17 cellular contexts compared by ENCODE assay signal in genomic region chr5:147460380-147460779, GRCh38. TPM values are rescaled to one million over a fixed set of nuclear protein-coding genes. Genes with fewer than 3 reads are reported as not detected.
DNase-seq lines count a peak whose midpoint lies in the region; ATAC-seq, FAIRE-seq and TF ChIP-seq lines count a peak whose summit lies in the region.
"Had no signal": no experiment of that assay in that cellular context is flagged by ENCODE, and none has a peak within 500 bp of the region (broad histone marks: within the 10 kb centered on the region; RNA-seq: fewer than 3 reads in every experiment).

No MANE protein-coding gene starts in this region.

- WGBS in H1 (ENCODE audit: extremely low coverage in 1 of 2, insufficient coverage in 1 of 2, insufficient read length in 1 of 2, insufficient replicate concordance in 2 of 2, low coverage in 1 of 2, low lambda C conversion rate in 2 of 2, missing lambda C conversion rate in 1 of 2), 2 experiments, result 90% methylated on average over 2 of the region's 2 CpGs; no CpG with 5 or more reads in 1 of the 2 experiments
- 82 to 87% methylated on average over 2 of the region's 2 CpGs for WGBS in sigmoid colon, 2 donors
- WGBS in right lobe of liver (ENCODE audit: insufficient coverage, low coverage, low lambda C conversion rate, missing lambda C conversion rate), result 0% methylated on average over 1 of the region's 2 CpGs

- POLR2A ChIA-PET in H1 (lab: Charles Lee; ENCODE audit: partially characterized antibody), result interaction anchor here (1.1 kb wide), 3 partner anchors 8 to 100 kb away, joined by 3 read pairs; no protein-coding TSS in a partner anchor

- no peak for TF ChIP-seq EP300 in H1 (IDR thresholded peaks at IDR 0.05; ENCODE audit: borderline replicate concordance in 1 of 2, low read depth in 2 of 2, low read length in 2 of 2)
- TF ChIP-seq EP300 in sigmoid colon (IDR thresholded peaks at IDR 0.05), result no peak

- CTCF ChIA-PET in H1 (lab: Charles Lee; ENCODE audit: partially characterized antibody), result interaction anchor here (0.8 to 5.8 kb wide), 10 partner anchors 7 to 117 kb away, joined by 3 to 48 read pairs (median 4); no protein-coding TSS in a partner anchor

- no peak overlapping the region for H2AK5ac ChIP-seq in H1 (ENCODE audit: low read depth, low read length)

- H2BK15ac ChIP-seq in H1 (ENCODE audit: low read length), result peak overlapping the region; percentile 47; the same call in 1 of the 2 replicates

- H3K27me3 ChIP-seq in WERI-Rb-1 (ENCODE audit: insufficient read depth, low read depth, severe bottlenecking), result no peaks in the 10 kb centered on the region
- no peaks in the 10 kb centered on the region for H3K27me3 ChIP-seq in H1 (replicated peaks in 1 of 4; ENCODE audit: control insufficient read depth in 3 of 4, extremely low read depth in 1 of 4, insufficient read depth in 3 of 4, low read length in 3 of 4)
- H3K27me3 ChIP-seq in sigmoid colon, result no peaks in the 10 kb centered on the region
- no peaks in the 10 kb centered on the region for H3K27me3 ChIP-seq in right lobe of liver

- DNase-seq in D341Med (ENCODE audit: low spot score), result peak; percentile 36
- peak; percentile 68 for DNase-seq in WERI-Rb-1
- no peak for DNase-seq in H1 (ENCODE audit: low read depth in 1 of 2, low spot score in 2 of 2)
- DNase-seq in sigmoid colon, result no peak
- DNase-seq in putamen (ENCODE audit: low spot score), result no peak
- no peak for DNase-seq in right lobe of liver
- DNase-seq in activated T-cell treated with anti-CD3 and anti-CD28 coated beads, Interleukin-2, amount 50 U/mL, for 24 hours, result no peak
- DNase-seq: CD8-positive, alpha-beta T cell; COR-L47; DMS 273 treated with DMSO at 0.1 percent for 48 hours; HCEC 1CT; HFFc6 had no signal

- no peaks in the 10 kb centered on the region for H3K36me3 Mint-ChIP-seq in activated T-cell treated with anti-CD3 and anti-CD28 coated beads, Interleukin-2, amount 50 U/mL, for 24 hours (ENCODE audit: low read depth)
- H3K36me3 Mint-ChIP-seq: CD14-positive monocyte; CD8-positive, alpha-beta T cell had no signal

- no peak overlapping the region for H3K23ac ChIP-seq in H1 (ENCODE audit: insufficient read length)

- H3K4me2 ChIP-seq in H1 (ENCODE audit: insufficient read depth in 1 of 2, low read depth in 2 of 2, low read length in 2 of 2), result no peak overlapping the region

- no peak overlapping the region for H4K91ac ChIP-seq in H1 (replicated peaks; ENCODE audit: insufficient read length, low read length)

- H3K27me3 Mint-ChIP-seq in activated T-cell treated with anti-CD3 and anti-CD28 coated beads, Interleukin-2, amount 50 U/mL, for 24 hours, result peaks cover 53% of the 10 kb centered on the region

- H3K27ac Mint-ChIP-seq in activated T-cell treated with anti-CD3 and anti-CD28 coated beads, Interleukin-2, amount 50 U/mL, for 24 hours, result no peak overlapping the region
- H3K27ac Mint-ChIP-seq: CD14-positive monocyte; CD8-positive, alpha-beta T cell had no signal

- H3K4me1 Mint-ChIP-seq in activated T-cell treated with anti-CD3 and anti-CD28 coated beads, Interleukin-2, amount 50 U/mL, for 24 hours (ENCODE audit: low read depth), result no peaks in the 10 kb centered on the region

- no peak overlapping the region for H4K5ac ChIP-seq in H1 (ENCODE audit: insufficient read length, low read depth, low read length)

- no peak overlapping the region for H2BK5ac ChIP-seq in H1 (ENCODE audit: low read depth, low read length)

- no peak overlapping the region for H2AFZ ChIP-seq in H1 (ENCODE audit: low read length)

- H3K23me2 ChIP-seq in H1 (ENCODE audit: low read depth, low read length), result no peaks in the 10 kb centered on the region

- no peaks in the 10 kb centered on the region for H3K9me3 Mint-ChIP-seq in activated T-cell treated with anti-CD3 and anti-CD28 coated beads, Interleukin-2, amount 50 U/mL, for 24 hours
- H3K9me3 Mint-ChIP-seq: CD8-positive, alpha-beta T cell had no signal

- H3K36me3 ChIP-seq in WERI-Rb-1 (peaks cover 4% of the 10 kb centered on the region; the same call in 1 of the 2 replicates), H1 (ENCODE audit: control insufficient read depth in 2 of 4, insufficient read depth in 4 of 4, low read length in 3 of 4) (no peaks in the 10 kb centered on the region), sigmoid colon (no peaks in the 10 kb centered on the region), right lobe of liver (no peaks in the 10 kb centered on the region)

- H2BK120ac ChIP-seq in H1 (replicated peaks; ENCODE audit: low read depth, low read length), result no peak overlapping the region

- no peak overlapping the region for H3K56ac ChIP-seq in H1 (replicated peaks; ENCODE audit: insufficient read length, low read depth, low read length)

- peaks cover 0 to 20% (median 9%) of the 10 kb centered on the region in 4 experiments; a peak in 5 of 7 replicates for H3K4me1 ChIP-seq in H1 (replicated peaks in 1 of 4; ENCODE audit: control insufficient read depth in 3 of 4, insufficient read depth in 4 of 4, low read length in 3 of 4)
- peaks cover 0 to 31% (median 17%) of the 10 kb centered on the region in 4 donors for H3K4me1 ChIP-seq in sigmoid colon
- no peaks in the 10 kb centered on the region for H3K4me1 ChIP-seq in right lobe of liver

- H3K9me3 ChIP-seq in WERI-Rb-1 (ENCODE audit: severe bottlenecking) (peaks cover 14% of the 10 kb centered on the region), H1 (ENCODE audit: insufficient read depth in 2 of 2, low read depth in 1 of 2, low read length in 1 of 2) (no peaks in the 10 kb centered on the region; a peak in 1 of 4 replicates), sigmoid colon (no peaks in the 10 kb centered on the region), right lobe of liver (no peaks in the 10 kb centered on the region)

- no peak for TF ChIP-seq RAD21 in H1 (IDR thresholded peaks at IDR 0.05 in 1 of 2, conservative IDR thresholded peaks at IDR 0.05 in 1 of 2; ENCODE audit: low read depth in 2 of 2, low read length in 2 of 2)

- H3K14ac ChIP-seq in H1 (ENCODE audit: insufficient read length), result no peak overlapping the region

- no peak overlapping the region for H4K8ac ChIP-seq in H1 (ENCODE audit: extremely low read depth, insufficient read depth, low read length)

- H3K4me3 ChIP-seq in WERI-Rb-1 (ENCODE audit: low read depth, low read length) (no peak overlapping the region), H1 (ENCODE audit: extremely low read depth in 1 of 4, insufficient read depth in 2 of 4, low read depth in 3 of 4, low read length in 4 of 4) (no peak overlapping the region), sigmoid colon (no peak overlapping the region), right lobe of liver (no peak overlapping the region)
- H3K4me3 ChIP-seq: GM12878 had no signal

- FAIRE-seq in H1 (lab: Jason Lieb, UNC), result peak; percentile 36
- FAIRE-seq: GM12878 had no signal

- H3K27ac ChIP-seq in WERI-Rb-1 (no peak overlapping the region), H1 (ENCODE audit: low read depth, low read length) (no peak overlapping the region), sigmoid colon (peak overlapping the region in 3 of 4 donors; percentile 14 to 98 (median 98)), right lobe of liver (no peak overlapping the region)
- H3K27ac ChIP-seq: 22Rv1, HL-60 had no signal

- no peak overlapping the region for H3K18ac ChIP-seq in H1 (ENCODE audit: extremely low read depth, low read length)

- intact Hi-C loops in sigmoid colon (cut with DNase I), result no loop called here
- intact Hi-C loops in right lobe of liver (cut with DNase I), result no loop called here

- H3K4me3 Mint-ChIP-seq in activated T-cell treated with anti-CD3 and anti-CD28 coated beads, Interleukin-2, amount 50 U/mL, for 24 hours, result no peak overlapping the region
- H3K4me3 Mint-ChIP-seq: CD8-positive, alpha-beta T cell; HFFc6 had no signal

- H2BK20ac ChIP-seq in H1 (ENCODE audit: low read length), result no peak overlapping the region

- H3K79me2 ChIP-seq in H1 (ENCODE audit: control insufficient read depth in 1 of 2, insufficient read depth in 2 of 2, low read length in 2 of 2), result peaks cover 3 to 76% of the 10 kb centered on the region in 2 experiments

- no peak overlapping the region for H3K4ac ChIP-seq in H1 (replicated peaks; ENCODE audit: insufficient read length, low read depth, low read length)

- ATAC-seq in GM18517 (IDR thresholded peaks at IDR 0.05; ENCODE audit: unreplicated experiment), result no peak
- no peak for ATAC-seq in right lobe of liver
- ATAC-seq: CD8-positive, alpha-beta T cell; GM12878 had no signal

- no peak overlapping the region for H3K9ac ChIP-seq in H1 (replicated peaks in 1 of 4; ENCODE audit: extremely low read depth in 1 of 4, low read depth in 3 of 4, low read length in 3 of 4)

- no peak for TF ChIP-seq POLR2A in H1 (IDR thresholded peaks at IDR 0.05; ENCODE audit: control extremely low read depth in 1 of 2, low read depth in 2 of 2, low read length in 2 of 2)
- no peak for TF ChIP-seq POLR2A in sigmoid colon (IDR thresholded peaks at IDR 0.05)
- TF ChIP-seq POLR2A in right lobe of liver (IDR thresholded peaks at IDR 0.05), result no peak

- H3K79me1 ChIP-seq in H1 (ENCODE audit: low read depth, low read length), result peaks cover 5% of the 10 kb centered on the region; the same call in 1 of the 2 replicates

- no peak overlapping the region for H2BK12ac ChIP-seq in H1 (ENCODE audit: low read depth, low read length)

- no peak for TF ChIP-seq CTCF in WERI-Rb-1 (IDR thresholded peaks at IDR 0.05; ENCODE audit: low read depth, low read length)
- TF ChIP-seq CTCF in H1 (IDR thresholded peaks at IDR 0.05; ENCODE audit: control extremely low read depth in 1 of 3, insufficient read depth in 1 of 3, low read depth in 1 of 3, low read length in 3 of 3), result no peak
- TF ChIP-seq CTCF in sigmoid colon (IDR thresholded peaks at IDR 0.05), result no peak
- no peak for TF ChIP-seq CTCF in right lobe of liver (IDR thresholded peaks at IDR 0.05)

- no peaks in the 10 kb centered on the region for H4K20me1 ChIP-seq in H1 (replicated peaks in 1 of 2; ENCODE audit: control insufficient read depth in 1 of 2, insufficient read depth in 2 of 2, low read length in 2 of 2)

TF ChIP-seq in H1, 55 proteins besides CTCF, POLR2A, EP300 and RAD21 (continues in another document):
- TF ChIP-seq CEBPB (IDR thresholded peaks at IDR 0.05; ENCODE audit: low read depth, low read length) (no peak), SP4 (IDR thresholded peaks at IDR 0.05; ENCODE audit: low read length) (no peak), TAF7 (optimal IDR thresholded peaks at IDR 0.05; ENCODE audit: borderline replicate concordance, low read depth, low read length) (no peak)

RNA-seq across cellular contexts. Expression of gene DPYSL3, which starts 49.5 kb away (rescaled TPM):
- 385 and 387 TPM in 2 replicates for total RNA-seq in H1 (2021; fragmentation: NEBNext Ultra II Directional; extraction: Animal tissue kit (Norgen Biotek cat#: 25700))
- polyA plus RNA-seq in H1 (2011; rRNA removed) (268 and 379 TPM in 2 replicates), sigmoid colon (10 to 100 TPM in 2 of 3 donors, 1 to 10 TPM in 1; 4.2 to 48.7 (median 20.4) TPM)
- 317 TPM for polyA plus RNA-seq in H1 (2011; cell fraction: cytosol; rRNA removed)
- 677 TPM for polyA plus RNA-seq in H1 (2011; cell fraction: nucleus; rRNA removed)
- polyA plus RNA-seq in H1 (2012, experiment 1 of 2), result 326 to 382 TPM (median 347 TPM) in 4 replicates
- 81.6 TPM for polyA plus RNA-seq in H1 (2012, experiment 2 of 2)
- 177 TPM for polyA plus RNA-seq in H1 (2013, experiment 1 of 2)
- polyA plus RNA-seq in H1 (2013, experiment 2 of 2), result 173 TPM
- 603 and 732 TPM in 2 replicates for polyA minus RNA-seq in H1 (2011; rRNA and poly(A)+ RNA removed)
- polyA minus RNA-seq in H1 (2011; cell fraction: cytosol; rRNA and poly(A)+ RNA removed), result 438 TPM
- 284 TPM for polyA minus RNA-seq in H1 (2011; cell fraction: nucleus; rRNA and poly(A)+ RNA removed)
- total RNA-seq in sigmoid colon (100 to 1,000 TPM; 149 to 343 (median 184) TPM), right lobe of liver (1 to 10 TPM; 1.4 to 3.8 (median 2.3) TPM)
- total RNA-seq: CD8-positive, alpha-beta T cell had no signal
- polyA plus RNA-seq: CD14-positive monocyte had no signal

Comparison
In these comparisons a context has a peak if more than half of its experiments do, and no peak if none do; other contexts are left out.
1. DNase-seq: peak in D341Med (single experiment) and WERI-Rb-1 (single experiment); none in H1 (0 of 2), sigmoid colon (single experiment), putamen (single experiment), right lobe of liver (0 of 3) and activated T-cell treated with anti-CD3 and anti-CD28 coated beads, Interleukin-2, amount 50 U/mL, for 24 hours (single experiment).
2. H3K27ac ChIP-seq: peak in sigmoid colon (3 of 4); none in WERI-Rb-1 (single experiment), H1 (single experiment) and right lobe of liver (0 of 3).
3. RNA of gene DPYSL3, which starts 49.5 kb away (total RNA-seq): 385 to 387 TPM in H1 and 149 to 343 TPM in sigmoid colon; 1.4 to 3.8 TPM in right lobe of liver; every median in the first group is over 10 times any median in the second.